Comparison of ENCODE assay signal across 18 cellular contexts in genomic region chr10:61283066-61283465, GRCh38.
A peak's percentile ranks its signal among the peaks of the same experiment; 100 is the strongest.
DNase-seq lines count a peak whose midpoint lies in the region; ATAC-seq lines count a peak whose summit lies in the region.
"Had no signal": no experiment of that assay in that cellular context is flagged by ENCODE, and none has a peak within 500 bp of the region (broad histone marks: within the 10 kb centered on the region; RNA-seq: fewer than 3 reads in every experiment).

No MANE protein-coding gene starts in this region.

- ATAC-seq in GM21717 (IDR thresholded peaks at IDR 0.05; ENCODE audit: unreplicated experiment) (no peak), GM21423 (IDR thresholded peaks at IDR 0.05; ENCODE audit: unreplicated experiment) (no peak)

- no peaks in the 10 kb centered on the region for H3K36me3 ChIP-seq in MG63
- H3K36me3 ChIP-seq: BLaER1 treated with 17β-estradiol and CSF1 and Interleukin-3, amounts not matched to agents 10 nM and 100 nM; HAP-1 had no signal

- DNase-seq in activated CD4-positive, alpha-beta T cell treated with anti-CD3 and anti-CD28 coated beads for 48 hours: peak; percentile 3
- no peak for DNase-seq in activated CD4-positive, alpha-beta T cell treated with anti-CD3 and anti-CD28 coated beads, Interleukin-2, amount 50 U/mL, for 4 hours
- DNase-seq in Daoy (ENCODE audit: low read depth): peak; percentile 2
- DNase-seq in MG63: peak; percentile 20
- peak; percentile 41 for DNase-seq in myocyte (ENCODE audit: low read depth)
- no peak for DNase-seq in CD1c-positive myeloid dendritic cell (ENCODE audit: extremely low spot score)
- DNase-seq: 8988T; DND-41; NCI-H1417 treated with DMSO at 0.1 percent for 48 hours; NCI-H2029; NCI-H2171; NCI-H446 treated with DMSO at 0.1 percent for 48 hours; NK-92 treated with Interleukin-12 subunit alpha and Interleukin-12 subunit beta, amount 100 ng/mL, for 24 hours; SHP77 treated with DMSO at 0.1 percent for 48 hours had no signal

- no peaks in the 10 kb centered on the region for H3K27me3 ChIP-seq in MG63

- H3K4me3 ChIP-seq in MG63: no peak overlapping the region
- H3K4me3 ChIP-seq: BLaER1 treated with 17β-estradiol and CSF1 and Interleukin-3, amounts not matched to agents 10 nM and 100 nM; HAP-1 had no signal

- peaks cover 3% of the 10 kb centered on the region; the same call in 1 of the 2 replicates for H3K9me3 ChIP-seq in MG63
- H3K9me3 ChIP-seq: HAP-1 had no signal

Comparison
In these comparisons a context has a peak if more than half of its experiments do, and no peak if none do; other contexts are left out.
1. DNase-seq: peak in activated CD4-positive, alpha-beta T cell treated with anti-CD3 and anti-CD28 coated beads for 48 hours (single experiment), Daoy (single experiment), MG63 (single experiment) and myocyte (single experiment); none in activated CD4-positive, alpha-beta T cell treated with anti-CD3 and anti-CD28 coated beads, Interleukin-2, amount 50 U/mL, for 4 hours (0 of 2) and CD1c-positive myeloid dendritic cell (single experiment).